Comparison of ENCODE assay signal across 8 cellular contexts in genomic region chr5:175464414-175465233, GRCh38. TPM values are rescaled to one million over a fixed set of nuclear protein-coding genes. Genes with fewer than 3 reads are reported as not detected.
A peak's percentile ranks its signal among the peaks of the same experiment; 100 is the strongest.
DNase-seq lines count a peak whose midpoint lies in the region; TF ChIP-seq lines count a peak whose summit lies in the region.

No MANE protein-coding gene starts in this region.

- H3K9ac ChIP-seq in SU-DHL-6 (ENCODE audit: low read length) = no peak overlapping the region
- no peak overlapping the region for H3K9ac ChIP-seq in adipocyte (ENCODE audit: low read length)

- H3K9me3 ChIP-seq in MG63 (no peaks in the 10 kb centered on the region), SU-DHL-6 (ENCODE audit: insufficient read depth, low read length) (no peaks in the 10 kb centered on the region), adipocyte (ENCODE audit: control insufficient read depth, low read length) (no peaks in the 10 kb centered on the region)

- peak overlapping the region; percentile 46 for H2AFZ ChIP-seq in SU-DHL-6 (ENCODE audit: low read depth, low read length, severe bottlenecking)

- H3F3A ChIP-seq in SU-DHL-6 (ENCODE audit: insufficient read depth) = no peaks in the 10 kb centered on the region

- no peaks in the 10 kb centered on the region for H3K9me2 ChIP-seq in SU-DHL-6 (replicated peaks; ENCODE audit: insufficient read depth, low read length)

- no peak overlapping the region for H3K27ac Mint-ChIP-seq in immature natural killer cell

- H3K9me3 Mint-ChIP-seq in immature natural killer cell = no peaks in the 10 kb centered on the region

- DNase-seq in NCI-H1417 (lab: John Stamatoyannopoulos, UW) = peak; percentile 70 to 89 (median 86)
- DNase-seq in NCI-H1417 treated with DMSO at 0.1 percent for 48 hours (lab: John Stamatoyannopoulos, UW) = no peak
- peak; percentile 28 for DNase-seq in HCEC 1CT
- DNase-seq in MG63 = peak; percentile 31
- peak; percentile 64 for DNase-seq in adipocyte (ENCODE audit: low read depth)
- DNase-seq in immature natural killer cell = peak; percentile 6 to 28 (median 24)
- DNase-seq in stimulated activated CD4-positive, alpha-beta T cell treated with anti-CD3 and anti-CD28 coated beads, Interleukin-2, amount 100 ng/mL, for 4 hours (ENCODE audit: low read depth) = peak; percentile 54

- peaks cover 7% of the 10 kb centered on the region in 2 donors for H3K4me1 Mint-ChIP-seq in immature natural killer cell

- no peaks in the 10 kb centered on the region for H4K20me1 ChIP-seq in SU-DHL-6 (ENCODE audit: low read depth, low read length)

- H3K4me1 ChIP-seq in adipocyte (ENCODE audit: control insufficient read depth, insufficient read depth, low read length) = peaks cover 24% of the 10 kb centered on the region

- no peaks in the 10 kb centered on the region for H3K36me3 Mint-ChIP-seq in immature natural killer cell

- peaks cover 1 to 5% (median 3%) of the 10 kb centered on the region in 3 donors for H3K27me3 Mint-ChIP-seq in immature natural killer cell (ENCODE audit: low read depth in 3 of 3)

- H3K79me2 ChIP-seq in SU-DHL-6 (ENCODE audit: insufficient read depth, low read length) = no peaks in the 10 kb centered on the region

- H3K4me2 ChIP-seq in SU-DHL-6 (ENCODE audit: low read depth, low read length, poor library complexity, severe bottlenecking) = no peak overlapping the region

- no peak overlapping the region for H3K27ac ChIP-seq in SU-DHL-6 (ENCODE audit: low read depth, low read length)

- H3K4me3 ChIP-seq in MG63 (no peak overlapping the region), SU-DHL-6 (ENCODE audit: insufficient read depth, low read length, poor library complexity, severe bottlenecking) (no peak overlapping the region), adipocyte (ENCODE audit: low read length) (no peak overlapping the region)

- no peak overlapping the region for H3K4me3 Mint-ChIP-seq in immature natural killer cell

- H3K36me3 ChIP-seq in MG63 = no peaks in the 10 kb centered on the region
- no peaks in the 10 kb centered on the region for H3K36me3 ChIP-seq in SU-DHL-6 (ENCODE audit: low read length)
- H3K36me3 ChIP-seq in adipocyte (ENCODE audit: control insufficient read depth, insufficient read depth, low read length, severe bottlenecking) = no peaks in the 10 kb centered on the region

- TF ChIP-seq CTCF in SU-DHL-6 (IDR thresholded peaks at IDR 0.05; ENCODE audit: insufficient read depth, low read length, poor library complexity, severe bottlenecking) = peak; percentile 62

- peaks cover 25% of the 10 kb centered on the region for H3K27me3 ChIP-seq in MG63
- H3K27me3 ChIP-seq in SU-DHL-6 (ENCODE audit: low read length) = no peaks in the 10 kb centered on the region
- peaks cover 6% of the 10 kb centered on the region for H3K27me3 ChIP-seq in adipocyte (replicated peaks; ENCODE audit: control insufficient read depth, insufficient read depth, low read length)

RNA-seq across cellular contexts. Expression of gene SFXN1, which starts 13.7 kb away (rescaled TPM):
- total RNA-seq in MG63 (2014; rRNA removed; shearing (Covaris generic); ENCODE audit: low replicate concordance) = 147 and 190 TPM in 2 replicates
- polyA plus RNA-seq in immature natural killer cell = 10 to 100 TPM; 24.4 to 40.3 (median 24.9) TPM

RNA-seq across cellular contexts. Expression of gene DRD1, which starts 20.6 kb away (rescaled TPM):
- not detected in 2 replicates for total RNA-seq in MG63 (2014; rRNA removed; shearing (Covaris generic); ENCODE audit: low replicate concordance)
- not detected for polyA plus RNA-seq in immature natural killer cell
